Comparison of ENCODE assay signal across 21 cellular contexts in genomic region chr22:36640106-36640672, GRCh38.
"Had no signal": no experiment of that assay in that cellular context is flagged by ENCODE, and none has a peak within 500 bp of the region (broad histone marks: within the 10 kb centered on the region; RNA-seq: fewer than 3 reads in every experiment).

No MANE protein-coding gene starts in this region.

- H3K4me3 ChIP-seq: dorsolateral prefrontal cortex, esophagus muscularis mucosa, gastrocnemius medialis, heart right ventricle, psoas muscle, right lobe of liver, tibial artery, upper lobe of left lung, uterus had no signal

- DNase-seq: dorsolateral prefrontal cortex; effector CD8-positive, alpha-beta T cell; gastrocnemius medialis; heart right ventricle; hypothalamus; islet precursor cell; mammary epithelial cell; naive thymus-derived CD4-positive, alpha-beta T cell; nephron progenitor cell; psoas muscle; retina; right lobe of liver; stimulated activated CD4-positive, alpha-beta T cell treated with anti-CD3 and anti-CD28 coated beads, Interleukin-4, amount 100 ng/mL, for 24 hours; tibial artery; upper lobe of left lung; uterus had no signal

- H3K9me3 ChIP-seq: esophagus muscularis mucosa, gastrocnemius medialis, heart right ventricle, neutrophil, psoas muscle, right lobe of liver, tibial artery, upper lobe of left lung, uterus had no signal

- H3K27ac ChIP-seq: dorsolateral prefrontal cortex, epithelial cell of prostate, esophagus muscularis mucosa, gastrocnemius medialis, heart right ventricle, neutrophil, psoas muscle, right lobe of liver, tibial artery, upper lobe of left lung, uterus had no signal

- H3K27me3 ChIP-seq: dorsolateral prefrontal cortex, right lobe of liver, upper lobe of left lung, uterus had no signal

- H3K36me3 ChIP-seq: esophagus muscularis mucosa, gastrocnemius medialis, heart right ventricle, neutrophil, right lobe of liver, tibial artery, upper lobe of left lung, uterus had no signal

- H3K4me1 ChIP-seq: esophagus muscularis mucosa, gastrocnemius medialis, heart right ventricle, psoas muscle, right lobe of liver, tibial artery, upper lobe of left lung, uterus had no signal

- ATAC-seq: gastrocnemius medialis; heart right ventricle; left lobe of liver; naive thymus-derived CD4-positive, alpha-beta T cell; psoas muscle; right lobe of liver; stimulated activated memory B cell treated with anti-CD40 and anti-IgM and Interleukin-4, amounts not matched to agents 10 μg/mL and 1 μg/mL and 100 μg/mL, for 72 hours had no signal
